In genomic region chr11:45858751-45859398, GRCh38 we compare ENCODE assay signal across 13 cellular contexts. TPM values are rescaled to one million over a fixed set of nuclear protein-coding genes. Genes with fewer than 3 reads are reported as not detected.
A peak's percentile ranks its signal among the peaks of the same experiment; 100 is the strongest.
DNase-seq lines count a peak whose midpoint lies in the region; TF ChIP-seq lines count a peak whose summit lies in the region.
"Had no signal": no experiment of that assay in that cellular context is flagged by ENCODE, and none has a peak within 500 bp of the region (broad histone marks: within the 10 kb centered on the region; RNA-seq: fewer than 3 reads in every experiment).

No MANE protein-coding gene starts in this region.

- H3K27ac ChIP-seq in VCaP, result peak overlapping the region; percentile 50
- peak overlapping the region; percentile 39 to 79 for H3K27ac ChIP-seq in testis
- H3K27ac ChIP-seq: foreskin keratinocyte had no signal

- intact Hi-C loops in testis (cut with DNase I; ENCODE audit: low total_unique reads), result no loop called here

- H3K9me3 ChIP-seq in endocrine pancreas (ENCODE audit: control insufficient read depth, low read length) (no peaks in the 10 kb centered on the region), testis (no peaks in the 10 kb centered on the region)

- no peaks in the 10 kb centered on the region for H3K27me3 Mint-ChIP-seq in nephron progenitor cell (ENCODE audit: low read depth, poor library complexity)

- peaks cover 26% of the 10 kb centered on the region for H3K4me1 Mint-ChIP-seq in nephron progenitor cell

- H3K4me1 ChIP-seq in endocrine pancreas (ENCODE audit: control insufficient read depth, insufficient read depth, low read length), result peaks cover 22% of the 10 kb centered on the region
- H3K4me1 ChIP-seq in testis, result peaks cover 55% of the 10 kb centered on the region

- peaks cover 17% of the 10 kb centered on the region for H3K36me3 ChIP-seq in endocrine pancreas (ENCODE audit: control insufficient read depth, insufficient read depth, low read length)
- no peaks in the 10 kb centered on the region for H3K36me3 ChIP-seq in testis (ENCODE audit: low read depth, missing control alignments)

- no peaks in the 10 kb centered on the region for H3K9me3 Mint-ChIP-seq in nephron progenitor cell
- H3K9me3 Mint-ChIP-seq: activated T-cell treated with anti-CD3 and anti-CD28 coated beads, Interleukin-2, amount 50 U/mL, for 72 hours had no signal

- DNase-seq in nephron progenitor cell, result no peak
- DNase-seq in testis, result no peak
- no peak for DNase-seq in cortex of kidney (lab: John Stamatoyannopoulos, UW)
- no peak for DNase-seq in Ammon's horn (ENCODE audit: low spot score)
- no peak for DNase-seq in EL
- DNase-seq: activated CD4-positive, CD25-positive, alpha-beta regulatory T cell; activated T-cell treated with anti-CD3 and anti-CD28 coated beads, Interleukin-2, amount 50 U/mL, for 72 hours; central memory CD4-positive, alpha-beta T cell; NCI-H526 treated with DMSO at 0.1 percent for 48 hours had no signal

- H3K4me3 Mint-ChIP-seq in nephron progenitor cell, result no peak overlapping the region
- H3K4me3 Mint-ChIP-seq: activated T-cell treated with anti-CD3 and anti-CD28 coated beads, Interleukin-2, amount 50 U/mL, for 72 hours had no signal

- no peak for TF ChIP-seq POLR2A in testis (IDR thresholded peaks at IDR 0.05)

- peak overlapping the region; percentile 27 for H3K27ac Mint-ChIP-seq in nephron progenitor cell
- H3K27ac Mint-ChIP-seq: activated T-cell treated with anti-CD3 and anti-CD28 coated beads, Interleukin-2, amount 50 U/mL, for 72 hours had no signal

- peak overlapping the region; percentile 66 for H3K9ac ChIP-seq in endocrine pancreas (ENCODE audit: control insufficient read depth, insufficient read depth, low read length)

- H3K4me3 ChIP-seq in endocrine pancreas (ENCODE audit: control insufficient read depth, insufficient read depth, low read length) (no peak overlapping the region), testis (no peak overlapping the region)

- TF ChIP-seq CTCF in VCaP (conservative IDR thresholded peaks at IDR 0.05) (no peak), nephron progenitor cell (IDR thresholded peaks at IDR 0.05) (no peak), testis (IDR thresholded peaks at IDR 0.05) (no peak)

- H3K36me3 Mint-ChIP-seq in nephron progenitor cell (ENCODE audit: low read depth), result peaks cover 30% of the 10 kb centered on the region

- H3K27me3 ChIP-seq in endocrine pancreas (ENCODE audit: control insufficient read depth, insufficient read depth, low read length) (no peaks in the 10 kb centered on the region), testis (no peaks in the 10 kb centered on the region)
- H3K27me3 ChIP-seq: foreskin keratinocyte had no signal

- whole genome bisulfite sequencing in testis, 2 donors, result 72 to 73% methylated on average over 5 of the region's 5 CpGs

RNA-seq across cellular contexts. Expression of gene CRY2, which starts 11.6 kb away (rescaled TPM):
- 100 to 1,000 TPM; 109 to 124 TPM for total RNA-seq in testis
- 80.0 TPM for polyA plus RNA-seq in testis (ENCODE audit: insufficient read depth, low read depth, low replicate concordance)

RNA-seq across cellular contexts. Expression of gene MAPK8IP1, which starts 26.6 kb away (rescaled TPM):
- 10 to 100 TPM; 54.5 to 57.5 TPM for total RNA-seq in testis
- polyA plus RNA-seq in testis (ENCODE audit: insufficient read depth, low read depth, low replicate concordance), result 62.9 TPM

RNA-seq across cellular contexts. Expression of gene FREY1, which starts 48.2 kb away (rescaled TPM):
- total RNA-seq in testis, result 10 to 100 TPM; 19.2 to 22.7 TPM
- 59.2 TPM for polyA plus RNA-seq in testis (ENCODE audit: insufficient read depth, low read depth, low replicate concordance)
- total RNA-seq: kidney epithelial cell had no signal

RNA-seq across cellular contexts. Expression of gene SLC35C1, which starts 53.9 kb away (rescaled TPM):
- total RNA-seq in testis, result 10 to 100 TPM; 12.9 to 15.7 TPM
- polyA plus RNA-seq in testis (ENCODE audit: insufficient read depth, low read depth, low replicate concordance), result 10.4 TPM

RNA-seq across cellular contexts. Expression of gene PEX16, which starts 58.8 kb away (rescaled TPM):
- 10 to 100 TPM; 40.2 to 42.0 TPM for total RNA-seq in testis
- polyA plus RNA-seq in testis (ENCODE audit: insufficient read depth, low read depth, low replicate concordance), result 41.4 TPM
